Comparison of ENCODE assay signal across 8 cellular contexts in genomic region chr10:87660484-87661133, GRCh38. TPM values are rescaled to one million over a fixed set of nuclear protein-coding genes. Genes with fewer than 3 reads are reported as not detected.
A peak's percentile ranks its signal among the peaks of the same experiment; 100 is the strongest.
DNase-seq lines count a peak whose midpoint lies in the region; ATAC-seq and TF ChIP-seq lines count a peak whose summit lies in the region.

No MANE protein-coding gene starts in this region.

- DNase-seq in HFF-Myc (ENCODE audit: extremely low read depth, low read depth): no peak
- no peak for DNase-seq in WERI-Rb-1
- DNase-seq in heart right ventricle: peak in 1 of 2 donors; percentile 16
- DNase-seq in renal cortical epithelial cell (ENCODE audit: low read depth): peak; percentile 50
- no peak for DNase-seq in NCI-H1092 (lab: John Stamatoyannopoulos, UW)
- DNase-seq in OCI-M2 (lab: John Stamatoyannopoulos, UW; ENCODE audit: unreplicated experiment): no peak
- no peak for DNase-seq in DMS153 treated with DMSO at 0.1 percent for 48 hours (lab: John Stamatoyannopoulos, UW; ENCODE audit: unreplicated experiment)
- no peak for DNase-seq in DMS79 (lab: John Stamatoyannopoulos, UW)

- H3K27ac ChIP-seq in WERI-Rb-1 (no peak overlapping the region), heart right ventricle (peak overlapping the region in 8 of 10 donors; percentile 67 to 89 (median 84))

- 29 to 32% methylated on average over 12 of the region's 12 CpGs for WGBS in heart right ventricle, 2 donors

- H3K4me3 ChIP-seq in HFF-Myc (replicated peaks; ENCODE audit: low read depth, low read length): peak overlapping the region; percentile 92
- H3K4me3 ChIP-seq in WERI-Rb-1 (ENCODE audit: low read depth, low read length): peak overlapping the region; percentile 89
- H3K4me3 ChIP-seq in heart right ventricle: peak overlapping the region; percentile 53 to 87 (median 78)

- intact Hi-C loops in heart right ventricle (cut with DNase I): loop anchor here in 1 of 10 donors (10.0 kb wide), 1 partner anchor 264 kb away; no protein-coding TSS in a partner anchor

- peaks cover 0 to 36% (median 18%) of the 10 kb centered on the region in 9 donors for H3K4me1 ChIP-seq in heart right ventricle

- no peaks in the 10 kb centered on the region for H3K27me3 ChIP-seq in WERI-Rb-1 (ENCODE audit: insufficient read depth, low read depth, severe bottlenecking)
- H3K27me3 ChIP-seq in heart right ventricle: peaks cover 0 to 9% (median 0%) of the 10 kb centered on the region in 7 donors

- peak in 6 of 8 donors; percentile 43 to 70 (median 62) for ATAC-seq in heart right ventricle

- H3K9me3 ChIP-seq in WERI-Rb-1 (ENCODE audit: severe bottlenecking) (no peaks in the 10 kb centered on the region), heart right ventricle (peaks cover 0 to 3% (median 0%) of the 10 kb centered on the region in 11 donors)

- TF ChIP-seq CTCF in HFF-Myc (IDR thresholded peaks at IDR 0.05; ENCODE audit: low read depth, low read length, missing control alignments) (no peak), WERI-Rb-1 (IDR thresholded peaks at IDR 0.05; ENCODE audit: low read depth, low read length) (no peak), heart right ventricle (IDR thresholded peaks at IDR 0.05) (no peak)

- H3K36me3 ChIP-seq in WERI-Rb-1 (no peaks in the 10 kb centered on the region), heart right ventricle (no peaks in the 10 kb centered on the region)

RNA-seq across cellular contexts. Expression of gene PAPSS2, which starts 0.9 kb away (rescaled TPM):
- total RNA-seq in heart right ventricle: 10 to 100 TPM in 2 of 10 donors, 1 to 10 TPM in 8; 3.3 to 10.9 (median 7.5) TPM
- 1 to 10 TPM; 3.7 to 5.5 TPM for polyA plus RNA-seq in heart right ventricle
- 57.7 and 67.0 TPM in 2 replicates for total RNA-seq in renal cortical epithelial cell
